In genomic region chr9:114046876-114047275, GRCh38 we compare ENCODE assay signal across 15 cellular contexts. TPM values are rescaled to one million over a fixed set of nuclear protein-coding genes. Genes with fewer than 3 reads are reported as not detected.
DNase-seq lines count a peak whose midpoint lies in the region; ATAC-seq and TF ChIP-seq lines count a peak whose summit lies in the region.
"Had no signal": no experiment of that assay in that cellular context is flagged by ENCODE, and none has a peak within 500 bp of the region (broad histone marks: within the 10 kb centered on the region; RNA-seq: fewer than 3 reads in every experiment).

No MANE protein-coding gene starts in this region.

- H3K36me3 ChIP-seq in mammary epithelial cell (ENCODE audit: insufficient read depth, low read length) (peaks cover 8% of the 10 kb centered on the region), IMR-90 (ENCODE audit: control insufficient read depth, insufficient read depth, low read length) (peaks cover 36% of the 10 kb centered on the region), colonic mucosa (no peaks in the 10 kb centered on the region)

- no peak overlapping the region for H4K91ac ChIP-seq in IMR-90 (ENCODE audit: insufficient read depth, low read depth, low read length)

- no peak overlapping the region for H3K23ac ChIP-seq in IMR-90 (ENCODE audit: low read depth, low read length)

- ATAC-seq in IMR-90 (ENCODE audit: low read depth), result peak; percentile 56
- no peak for ATAC-seq in HG03439 (IDR thresholded peaks at IDR 0.05; ENCODE audit: unreplicated experiment)
- ATAC-seq: K562, Right ventricle myocardium inferior had no signal

- no peak for TF ChIP-seq POLR2A in IMR-90 (IDR thresholded peaks at IDR 0.05; ENCODE audit: low read depth, low read length)

- no peaks in the 10 kb centered on the region for H3K9me3 ChIP-seq in mammary epithelial cell (replicated peaks; ENCODE audit: insufficient read depth, low read length)
- no peaks in the 10 kb centered on the region for H3K9me3 ChIP-seq in IMR-90 (ENCODE audit: control insufficient read depth, insufficient read depth, low read length)
- no peaks in the 10 kb centered on the region for H3K9me3 ChIP-seq in colonic mucosa
- H3K9me3 ChIP-seq: Peyer's patch had no signal

- H3K14ac ChIP-seq in IMR-90 (replicated peaks; ENCODE audit: low read depth, low read length), result no peak overlapping the region

- no peaks in the 10 kb centered on the region for H3K27me3 Mint-ChIP-seq in MCF 10A (ENCODE audit: insufficient read depth, unreplicated experiment)

- intact Hi-C loops in mammary epithelial cell (cut with micrococcal nuclease), result loop anchor here (1.0 kb wide), 3 partner anchors 240 to 365 kb away; no protein-coding TSS in a partner anchor
- intact Hi-C loops in MCF 10A (cut with micrococcal nuclease), result no loop called here
- intact Hi-C loops in IMR-90 (cut with micrococcal nuclease), result no loop called here
- intact Hi-C loops in colonic mucosa (cut with DNase I), result loop anchor here (5.0 kb wide), 1 partner anchor 195 kb away; no protein-coding TSS in a partner anchor

- no peak for TF ChIP-seq RAD21 in IMR-90 (IDR thresholded peaks at IDR 0.05; ENCODE audit: low read length)

- H3K79me2 ChIP-seq in mammary epithelial cell (ENCODE audit: insufficient read depth, low read length), result no peaks in the 10 kb centered on the region

- no peak overlapping the region for H3K18ac ChIP-seq in IMR-90 (ENCODE audit: low read depth, low read length)

- no peak for TF ChIP-seq CTCF in mammary epithelial cell (conservative IDR thresholded peaks at IDR 0.05 in 1 of 2, IDR thresholded peaks at IDR 0.05 in 1 of 2; ENCODE audit: extremely low read depth in 1 of 2, insufficient read depth in 1 of 2, low read depth in 1 of 2, low read length in 2 of 2)
- TF ChIP-seq CTCF in MCF 10A (IDR thresholded peaks at IDR 0.05; ENCODE audit: unreplicated experiment), result no peak
- no peak for TF ChIP-seq CTCF in IMR-90 (conservative IDR thresholded peaks at IDR 0.05; ENCODE audit: low read depth, low read length)
- TF ChIP-seq CTCF in epithelial cell of esophagus (IDR thresholded peaks at IDR 0.05; ENCODE audit: insufficient read depth, low read depth, low read length, missing control alignments), result no peak
- TF ChIP-seq CTCF in colonic mucosa (IDR thresholded peaks at IDR 0.05), result no peak
- TF ChIP-seq CTCF in GM13976 (IDR thresholded peaks at IDR 0.05; ENCODE audit: borderline replicate concordance, control extremely low read depth, extremely low read depth, insufficient read depth, missing control alignments), result no peak

- no peak overlapping the region for H2AK5ac ChIP-seq in IMR-90 (ENCODE audit: low read depth, low read length)

- H3K4ac ChIP-seq in IMR-90 (ENCODE audit: low read depth, low read length), result no peak overlapping the region

- peaks cover 0 to 13% of the 10 kb centered on the region in 2 experiments; a peak in 2 of 4 replicates for H3K79me1 ChIP-seq in IMR-90 (ENCODE audit: low read depth in 1 of 2, low read length in 2 of 2)

- peaks cover 12% of the 10 kb centered on the region for H3K36me3 Mint-ChIP-seq in MCF 10A (ENCODE audit: insufficient read depth, unreplicated experiment)

- peaks cover 10% of the 10 kb centered on the region for H3K9me1 ChIP-seq in IMR-90 (ENCODE audit: insufficient read depth, low read length)

- H2AFZ ChIP-seq in mammary epithelial cell (ENCODE audit: low read depth, low read length), result no peak overlapping the region
- H2AFZ ChIP-seq in IMR-90 (replicated peaks; ENCODE audit: low read length, poor library complexity), result no peak overlapping the region

- H3K4me3 ChIP-seq in mammary epithelial cell (replicated peaks in 1 of 3; ENCODE audit: insufficient read depth in 1 of 3, low read depth in 2 of 3, low read length in 3 of 3) (no peak overlapping the region), IMR-90 (ENCODE audit: insufficient read depth, low read depth, low read length) (no peak overlapping the region), epithelial cell of esophagus (ENCODE audit: low read length) (no peak overlapping the region), colonic mucosa (no peak overlapping the region)
- H3K4me3 ChIP-seq: K562, Peyer's patch had no signal

- WGBS in mammary epithelial cell (ENCODE audit: low coverage, missing lambda C conversion rate), result 73% methylated on average over 1 of the region's 1 CpG
- no CpG with 5 or more reads among the region's 1 CpG for WGBS in IMR-90 (ENCODE audit: extremely low coverage in 2 of 2, insufficient read length in 1 of 2), 2 experiments

- no peak overlapping the region for H4K5ac ChIP-seq in IMR-90 (ENCODE audit: low read depth, low read length)

- H2AK9ac ChIP-seq in IMR-90 (replicated peaks; ENCODE audit: low read depth, low read length, poor library complexity), result no peak overlapping the region

- BruUV-seq in mammary epithelial cell (replicated peaks; lab: Mats Ljungman, UMichigan), result no TSS peak
- no TSS peak for BruUV-seq in MCF 10A (replicated peaks; lab: Mats Ljungman, UMichigan)
- BruUV-seq in IMR-90 (replicated peaks; lab: Mats Ljungman, UMichigan), result no TSS peak

- dilution Hi-C loops in mammary epithelial cell (cut with HindIII; ENCODE audit: low sequenced_read_pairs), result no loop called here
- dilution Hi-C loops in IMR-90 (cut with HindIII; ENCODE audit: low sequenced_read_pairs, unreplicated experiment), result no loop called here

- H3K9ac ChIP-seq in mammary epithelial cell (ENCODE audit: insufficient read depth, low read length) (no peak overlapping the region), IMR-90 (ENCODE audit: low read depth, low read length) (no peak overlapping the region), colonic mucosa (ENCODE audit: low read depth in 2 of 2, low read length in 2 of 2) (no peak overlapping the region)

- POLR2A ChIA-PET in MCF 10A (lab: Yijun Ruan, JAX), result no interaction called here
- POLR2A ChIA-PET in IMR-90 (lab: Charles Lee; ENCODE audit: unreplicated experiment), result no interaction called here

- no peak overlapping the region for H3K4me2 ChIP-seq in mammary epithelial cell (ENCODE audit: insufficient read depth, low read depth, low read length)
- no peak overlapping the region for H3K4me2 ChIP-seq in IMR-90 (ENCODE audit: low read depth, low read length)

- no peak overlapping the region for H2BK20ac ChIP-seq in IMR-90 (ENCODE audit: low read depth, low read length)

- no peak overlapping the region for H2BK5ac ChIP-seq in IMR-90 (ENCODE audit: low read depth, low read length, poor library complexity, severe bottlenecking)

- H3K27me3 ChIP-seq in mammary epithelial cell (ENCODE audit: insufficient read depth, low read length) (no peaks in the 10 kb centered on the region), IMR-90 (ENCODE audit: control insufficient read depth, insufficient read depth, low read length) (no peaks in the 10 kb centered on the region), colonic mucosa (no peaks in the 10 kb centered on the region)
- H3K27me3 ChIP-seq: Peyer's patch had no signal

- H4K8ac ChIP-seq in IMR-90 (ENCODE audit: low read depth in 2 of 2, low read length in 2 of 2), result no peak overlapping the region

- CTCF ChIA-PET in mammary epithelial cell (lab: Charles Lee; ENCODE audit: low non-redundant PET), result no interaction called here
- CTCF ChIA-PET in MCF 10A (lab: Yijun Ruan, JAX), result interaction anchor here (0.5 to 0.9 kb wide), 4 partner anchors 78 to 578 kb away, joined by 3 read pairs; no protein-coding TSS in a partner anchor
- CTCF ChIA-PET in IMR-90 (lab: Yijun Ruan, JAX), result no interaction called here

- H3K4me1 Mint-ChIP-seq in MCF 10A (ENCODE audit: insufficient read depth, unreplicated experiment), result no peaks in the 10 kb centered on the region

- H3K4me1 ChIP-seq in mammary epithelial cell (ENCODE audit: insufficient read depth, low read length), result peaks cover 9% of the 10 kb centered on the region
- H3K4me1 ChIP-seq in IMR-90 (ENCODE audit: control insufficient read depth, insufficient read depth, low read length), result no peaks in the 10 kb centered on the region
- H3K4me1 ChIP-seq in colonic mucosa, result no peaks in the 10 kb centered on the region
- H3K4me1 ChIP-seq: Peyer's patch had no signal

- DNase-seq in mammary epithelial cell, result peak; percentile 10
- DNase-seq in MCF 10A (ENCODE audit: unreplicated experiment), result no peak
- peak; percentile 52 for DNase-seq in IMR-90
- DNase-seq in epithelial cell of esophagus (ENCODE audit: low read depth), result peak; percentile 26
- no peak for DNase-seq in colonic mucosa
- no peak for DNase-seq in GM13976 (ENCODE audit: low spot score)
- no peak for DNase-seq in stimulated activated CD8-positive, alpha-beta memory T cell treated with anti-CD3 and anti-CD28 coated beads, Interleukin-4, amount 100 ng/mL, for 48 hours
- DNase-seq: DMS 273 treated with DMSO at 0.1 percent for 48 hours, NCI-H1105, NCI-H1694 had no signal

- H3K9me3 Mint-ChIP-seq in MCF 10A (ENCODE audit: unreplicated experiment), result no peaks in the 10 kb centered on the region

- H3K56ac ChIP-seq in IMR-90 (ENCODE audit: extremely low read depth, insufficient read depth, low read length), result no peak overlapping the region

- no peak overlapping the region for H2BK120ac ChIP-seq in IMR-90 (ENCODE audit: low read depth, low read length)

- no peak overlapping the region for H3K27ac Mint-ChIP-seq in MCF 10A (ENCODE audit: low read depth, unreplicated experiment)

- no peaks in the 10 kb centered on the region for H4K20me1 ChIP-seq in mammary epithelial cell (ENCODE audit: insufficient read depth, low read length)
- H4K20me1 ChIP-seq in IMR-90 (ENCODE audit: insufficient read depth, low read length), result peaks cover 3% of the 10 kb centered on the region; the same call in 1 of the 2 replicates

- in situ Hi-C loops in mammary epithelial cell (cut with MboI; ENCODE audit: low sequenced_read_pairs in 2 of 2), result loop anchor here in 1 of 2 donors (10.0 kb wide), 1 partner anchor 312 kb away; no protein-coding TSS in a partner anchor
- in situ Hi-C loops in IMR-90 (cut with MboI; ENCODE audit: low sequenced_read_pairs), result no loop called here
- in situ Hi-C loops in GM13976 (cut with MboI; ENCODE audit: low sequenced_read_pairs, unreplicated experiment), result no loop called here

- H2BK15ac ChIP-seq in IMR-90 (ENCODE audit: low read depth, low read length), result no peak overlapping the region

- H3K27ac ChIP-seq in mammary epithelial cell (ENCODE audit: insufficient read depth, low read depth, low read length), result no peak overlapping the region
- H3K27ac ChIP-seq in IMR-90 (ENCODE audit: insufficient read depth, low read length), result no peak overlapping the region
- no peak overlapping the region for H3K27ac ChIP-seq in colonic mucosa
- H3K27ac ChIP-seq: C4-2B, Peyer's patch had no signal

- H3K4me3 Mint-ChIP-seq in MCF 10A (ENCODE audit: unreplicated experiment), result no peak overlapping the region

RNA-seq across cellular contexts. Expression of gene AMBP, which starts 31.2 kb away (rescaled TPM):
- total RNA-seq in mammary epithelial cell (not detected), MCF 10A (2022) (not detected in 2 replicates), IMR-90 (2012; rRNA removed) (not detected in 2 replicates), colonic mucosa (1 to 10 TPM; 1.5 to 5.7 TPM)
- polyA plus RNA-seq in mammary epithelial cell (not detected), IMR-90 (2012; rRNA removed) (not detected in 2 replicates)
- not detected for polyA minus RNA-seq in mammary epithelial cell
- polyA plus RNA-seq in IMR-90 (2012; cell fraction: cytosol; rRNA removed), result 0.10 and 0.13 TPM in 2 replicates
- polyA plus RNA-seq in IMR-90 (2012; cell fraction: nucleus; rRNA removed; ENCODE audit: low replicate concordance), result not detected in 2 replicates
- total RNA-seq: Right ventricle myocardium inferior had no signal
- polyA plus RNA-seq: K562 had no signal

RNA-seq across cellular contexts. Expression of gene KIF12, which starts 52.2 kb away (rescaled TPM):
- total RNA-seq in mammary epithelial cell (1 to 10 TPM; 1.6 to 2.3 TPM), MCF 10A (2022) (not detected in 2 replicates), IMR-90 (2012; rRNA removed) (not detected in 2 replicates), colonic mucosa (10 to 100 TPM; 27.2 to 33.8 TPM)
- polyA plus RNA-seq in mammary epithelial cell (0.99 TPM), IMR-90 (2012; rRNA removed) (0.11 TPM in 1 of 2 replicates, not detected in the other)
- polyA minus RNA-seq in mammary epithelial cell, result not detected
- 0.04 TPM in 1 of 2 replicates, not detected in the other for polyA plus RNA-seq in IMR-90 (2012; cell fraction: cytosol; rRNA removed)
- 0.21 and 0.58 TPM in 2 replicates for polyA plus RNA-seq in IMR-90 (2012; cell fraction: nucleus; rRNA removed; ENCODE audit: low replicate concordance)
- total RNA-seq: K562, Right ventricle myocardium inferior had no signal
- polyA plus RNA-seq: K562 had no signal

Comparison
In these comparisons a context has a peak if more than half of its experiments do, and no peak if none do; other contexts are left out.
1. DNase-seq: peak in mammary epithelial cell (single experiment), IMR-90 (single experiment) and epithelial cell of esophagus (single experiment); none in MCF 10A (single experiment), colonic mucosa (single experiment), GM13976 (single experiment) and stimulated activated CD8-positive, alpha-beta memory T cell treated with anti-CD3 and anti-CD28 coated beads, Interleukin-4, amount 100 ng/mL, for 48 hours (single experiment).
2. intact Hi-C loops: an anchor here in mammary epithelial cell (1.0 kb wide) and colonic mucosa (5.0 kb wide); none called in MCF 10A and IMR-90.
3. RNA of gene KIF12, which starts 52.2 kb away (total RNA-seq): 27.2 to 33.8 TPM in colonic mucosa; 1.6 to 2.3 TPM in mammary epithelial cell, not detected in MCF 10A and not detected in IMR-90; every median in the first group is over 4 times any median in the second.